Comparison of ENCODE assay signal across 1 cellular context in the genomic region with DNA sequence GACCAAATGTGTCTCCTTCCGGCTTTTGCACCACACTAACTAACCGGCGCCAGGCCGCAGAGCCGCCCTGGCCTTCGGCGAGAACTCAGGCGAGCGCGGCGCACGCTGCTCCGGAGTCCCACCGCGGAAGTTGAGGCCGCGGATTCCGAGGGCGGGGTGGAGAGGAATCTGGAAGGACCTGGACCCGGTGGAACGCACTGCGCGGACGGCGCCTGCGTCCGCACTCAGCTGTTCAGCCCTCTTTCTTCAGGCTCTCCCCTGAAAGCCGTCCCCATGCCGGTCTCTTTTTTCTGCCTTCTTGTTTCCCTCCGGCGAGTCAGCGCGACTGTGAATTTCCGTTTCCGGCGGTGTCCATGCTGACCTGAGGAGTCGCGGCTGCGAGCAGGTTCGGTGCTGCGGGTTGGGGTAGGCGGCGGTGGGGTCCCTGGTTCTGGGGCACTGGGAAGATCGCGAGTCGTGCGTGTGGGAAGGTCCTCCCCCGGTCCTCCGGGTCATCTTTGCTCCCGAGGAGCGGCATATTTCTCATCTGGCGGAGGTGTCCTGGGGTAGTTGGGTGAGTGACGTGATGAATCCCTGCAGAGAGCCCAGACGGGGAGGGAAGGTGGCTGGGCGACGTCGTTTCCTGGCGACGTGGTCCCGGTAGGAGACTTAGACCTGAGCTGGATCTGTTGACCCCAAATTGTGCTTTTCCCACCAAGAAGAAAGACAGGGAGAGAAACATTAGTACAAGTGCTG.
TF ChIP-seq lines count a peak whose summit lies in the region.

A gene with protein sequence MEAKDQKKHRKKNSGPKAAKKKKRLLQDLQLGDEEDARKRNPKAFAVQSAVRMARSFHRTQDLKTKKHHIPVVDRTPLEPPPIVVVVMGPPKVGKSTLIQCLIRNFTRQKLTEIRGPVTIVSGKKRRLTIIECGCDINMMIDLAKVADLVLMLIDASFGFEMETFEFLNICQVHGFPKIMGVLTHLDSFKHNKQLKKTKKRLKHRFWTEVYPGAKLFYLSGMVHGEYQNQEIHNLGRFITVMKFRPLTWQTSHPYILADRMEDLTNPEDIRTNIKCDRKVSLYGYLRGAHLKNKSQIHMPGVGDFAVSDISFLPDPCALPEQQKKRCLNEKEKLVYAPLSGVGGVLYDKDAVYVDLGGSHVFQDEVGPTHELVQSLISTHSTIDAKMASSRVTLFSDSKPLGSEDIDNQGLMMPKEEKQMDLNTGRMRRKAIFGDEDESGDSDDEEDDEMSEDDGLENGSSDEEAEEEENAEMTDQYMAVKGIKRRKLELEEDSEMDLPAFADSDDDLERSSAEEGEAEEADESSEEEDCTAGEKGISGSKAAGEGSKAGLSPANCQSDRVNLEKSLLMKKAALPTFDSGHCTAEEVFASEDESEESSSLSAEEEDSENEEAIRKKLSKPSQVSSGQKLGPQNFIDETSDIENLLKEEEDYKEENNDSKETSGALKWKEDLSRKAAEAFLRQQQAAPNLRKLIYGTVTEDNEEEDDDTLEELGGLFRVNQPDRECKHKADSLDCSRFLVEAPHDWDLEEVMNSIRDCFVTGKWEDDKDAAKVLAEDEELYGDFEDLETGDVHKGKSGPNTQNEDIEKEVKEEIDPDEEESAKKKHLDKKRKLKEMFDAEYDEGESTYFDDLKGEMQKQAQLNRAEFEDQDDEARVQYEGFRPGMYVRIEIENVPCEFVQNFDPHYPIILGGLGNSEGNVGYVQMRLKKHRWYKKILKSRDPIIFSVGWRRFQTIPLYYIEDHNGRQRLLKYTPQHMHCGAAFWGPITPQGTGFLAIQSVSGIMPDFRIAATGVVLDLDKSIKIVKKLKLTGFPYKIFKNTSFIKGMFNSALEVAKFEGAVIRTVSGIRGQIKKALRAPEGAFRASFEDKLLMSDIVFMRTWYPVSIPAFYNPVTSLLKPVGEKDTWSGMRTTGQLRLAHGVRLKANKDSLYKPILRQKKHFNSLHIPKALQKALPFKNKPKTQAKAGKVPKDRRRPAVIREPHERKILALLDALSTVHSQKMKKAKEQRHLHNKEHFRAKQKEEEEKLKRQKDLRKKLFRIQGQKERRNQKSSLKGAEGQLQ (plus strand): TSS at position 350 of the 735 bp plus-strand sequence. CDS start 1,600 bp downstream, outside the sequence.

TF ChIP-seq in HepG2, 621 proteins besides CTCF, POLR2A, EP300 and RAD21 (continued from another document and continues in another):
- TF ChIP-seq, protein P1, sequence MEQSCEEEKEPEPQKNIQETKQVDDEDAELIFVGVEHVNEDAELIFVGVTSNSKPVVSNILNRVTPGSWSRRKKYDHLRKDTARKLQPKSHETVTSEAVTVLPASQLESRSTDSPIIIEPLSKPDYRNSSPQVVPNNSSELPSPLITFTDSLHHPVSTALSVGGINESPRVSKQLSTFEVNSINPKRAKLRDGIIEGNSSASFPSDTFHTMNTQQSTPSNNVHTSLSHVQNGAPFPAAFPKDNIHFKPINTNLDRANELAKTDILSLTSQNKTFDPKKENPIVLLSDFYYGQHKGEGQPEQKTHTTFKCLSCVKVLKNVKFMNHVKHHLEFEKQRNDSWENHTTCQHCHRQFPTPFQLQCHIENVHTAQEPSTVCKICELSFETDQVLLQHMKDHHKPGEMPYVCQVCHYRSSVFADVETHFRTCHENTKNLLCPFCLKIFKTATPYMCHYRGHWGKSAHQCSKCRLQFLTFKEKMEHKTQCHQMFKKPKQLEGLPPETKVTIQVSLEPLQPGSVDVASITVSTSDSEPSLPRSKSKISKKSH (CRISPR knock-in tag; IDR thresholded peaks at IDR 0.05; ENCODE audit: borderline replicate concordance) = peak; percentile 91
- TF ChIP-seq ZNF749 (CRISPR knock-in tag; IDR thresholded peaks at IDR 0.05; ENCODE audit: borderline replicate concordance) (0 out of 2 replicates have a peak, but pooled peaks have one; percentile 0), MED13 (CRISPR knock-in tag; IDR thresholded peaks at IDR 0.05) (peak; percentile 76), REL (CRISPR knock-in tag; conservative IDR thresholded peaks at IDR 0.05) (peak; percentile 85), TP53 (CRISPR knock-in tag; conservative IDR thresholded peaks at IDR 0.05) (peak; percentile 45; the same call in 1 of the 2 replicates), NR2F1 (CRISPR knock-in tag; IDR thresholded peaks at IDR 0.05) (0 out of 4 replicates have a peak, but pooled peaks of 1 of the 2 experiments have one; percentile 6), HOXD1 (CRISPR knock-in tag; IDR thresholded peaks at IDR 0.05) (0 out of 2 replicates have a peak, but pooled peaks have one; percentile 85), RARG (CRISPR knock-in tag; IDR thresholded peaks at IDR 0.05; ENCODE audit: low read depth) (peak; percentile 90; the same call in 1 of the 2 replicates), ISX (CRISPR knock-in tag; conservative IDR thresholded peaks at IDR 0.05) (0 out of 2 replicates have a peak, but pooled peaks have one; percentile 54), PTBP1 (IDR thresholded peaks at IDR 0.05; ENCODE audit: low read depth, low read length, poor library complexity, severe bottlenecking) (peak; percentile 88), ZBTB1 (CRISPR knock-in tag; IDR thresholded peaks at IDR 0.05; ENCODE audit: borderline replicate concordance) (no peak), CREM (IDR thresholded peaks at IDR 0.05) (peak; percentile 90), CREM (CRISPR knock-in tag; IDR thresholded peaks at IDR 0.05) (no peak), HDAC6 (IDR thresholded peaks at IDR 0.05; ENCODE audit: low read depth, low read length) (no peak), JDP2 (CRISPR knock-in tag; IDR thresholded peaks at IDR 0.05; ENCODE audit: borderline replicate concordance) (peak; percentile 44; the same call in 1 of the 2 replicates), SMAD1 (CRISPR knock-in tag; IDR thresholded peaks at IDR 0.05; ENCODE audit: borderline replicate concordance, low read depth) (peak; percentile 92), HIVEP1 (CRISPR knock-in tag; IDR thresholded peaks at IDR 0.05) (peak; percentile 93), PITX1 (CRISPR knock-in tag; IDR thresholded peaks at IDR 0.05) (peak; percentile 88), JUN (CRISPR knock-in tag; IDR thresholded peaks at IDR 0.05) (peak; percentile 83), AGO2 (optimal IDR thresholded peaks at IDR 0.05; ENCODE audit: low read depth, low read length) (peak; percentile 42), ZNF282 (IDR thresholded peaks at IDR 0.05; ENCODE audit: partially characterized antibody) (no peak), TOPORS (CRISPR knock-in tag; IDR thresholded peaks at IDR 0.05) (peak; percentile 95), ZNF317 (CRISPR knock-in tag; IDR thresholded peaks at IDR 0.05) (peak; percentile 84), MIXL1 (CRISPR knock-in tag; IDR thresholded peaks at IDR 0.05) (peak; percentile 92), ZNF30 (CRISPR knock-in tag; IDR thresholded peaks at IDR 0.05) (no peak), KLF13 (CRISPR knock-in tag; IDR thresholded peaks at IDR 0.05) (peak; percentile 72; the same call in 1 of the 2 replicates), ZNF552 (CRISPR knock-in tag; IDR thresholded peaks at IDR 0.05; ENCODE audit: borderline replicate concordance) (peak; percentile 96; the same call in 1 of the 2 replicates), SMYD3 (CRISPR knock-in tag; IDR thresholded peaks at IDR 0.05) (peak; percentile 80; the same call in 1 of the 2 replicates), ZFP41 (CRISPR knock-in tag; IDR thresholded peaks at IDR 0.05; ENCODE audit: borderline replicate concordance) (peak; percentile 56; the same call in 1 of the 2 replicates), CENPT (CRISPR knock-in tag; IDR thresholded peaks at IDR 0.05; ENCODE audit: low read depth) (no peak), FLYWCH1 (CRISPR knock-in tag; IDR thresholded peaks at IDR 0.05) (peak; percentile 96; the same call in 1 of the 2 replicates), ELF3 (CRISPR knock-in tag; IDR thresholded peaks at IDR 0.05) (peak; percentile 87; the same call in 1 of the 2 replicates), ZFP1 (CRISPR knock-in tag; IDR thresholded peaks at IDR 0.05) (no peak), EHMT2 (IDR thresholded peaks at IDR 0.05; ENCODE audit: borderline replicate concordance, low read depth, low read length) (peak; percentile 82; the same call in 1 of the 2 replicates), PHB2 (IDR thresholded peaks at IDR 0.05; ENCODE audit: partially characterized antibody) (no peak), NFKB2 (CRISPR knock-in tag; IDR thresholded peaks at IDR 0.05; ENCODE audit: borderline replicate concordance) (peak; percentile 92; the same call in 1 of the 2 replicates)
- TF ChIP-seq, protein P2, sequence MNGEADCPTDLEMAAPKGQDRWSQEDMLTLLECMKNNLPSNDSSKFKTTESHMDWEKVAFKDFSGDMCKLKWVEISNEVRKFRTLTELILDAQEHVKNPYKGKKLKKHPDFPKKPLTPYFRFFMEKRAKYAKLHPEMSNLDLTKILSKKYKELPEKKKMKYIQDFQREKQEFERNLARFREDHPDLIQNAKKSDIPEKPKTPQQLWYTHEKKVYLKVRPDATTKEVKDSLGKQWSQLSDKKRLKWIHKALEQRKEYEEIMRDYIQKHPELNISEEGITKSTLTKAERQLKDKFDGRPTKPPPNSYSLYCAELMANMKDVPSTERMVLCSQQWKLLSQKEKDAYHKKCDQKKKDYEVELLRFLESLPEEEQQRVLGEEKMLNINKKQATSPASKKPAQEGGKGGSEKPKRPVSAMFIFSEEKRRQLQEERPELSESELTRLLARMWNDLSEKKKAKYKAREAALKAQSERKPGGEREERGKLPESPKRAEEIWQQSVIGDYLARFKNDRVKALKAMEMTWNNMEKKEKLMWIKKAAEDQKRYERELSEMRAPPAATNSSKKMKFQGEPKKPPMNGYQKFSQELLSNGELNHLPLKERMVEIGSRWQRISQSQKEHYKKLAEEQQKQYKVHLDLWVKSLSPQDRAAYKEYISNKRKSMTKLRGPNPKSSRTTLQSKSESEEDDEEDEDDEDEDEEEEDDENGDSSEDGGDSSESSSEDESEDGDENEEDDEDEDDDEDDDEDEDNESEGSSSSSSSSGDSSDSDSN (CRISPR knock-in tag; IDR thresholded peaks at IDR 0.05) = peak; percentile 93
- TF ChIP-seq, protein P3, sequence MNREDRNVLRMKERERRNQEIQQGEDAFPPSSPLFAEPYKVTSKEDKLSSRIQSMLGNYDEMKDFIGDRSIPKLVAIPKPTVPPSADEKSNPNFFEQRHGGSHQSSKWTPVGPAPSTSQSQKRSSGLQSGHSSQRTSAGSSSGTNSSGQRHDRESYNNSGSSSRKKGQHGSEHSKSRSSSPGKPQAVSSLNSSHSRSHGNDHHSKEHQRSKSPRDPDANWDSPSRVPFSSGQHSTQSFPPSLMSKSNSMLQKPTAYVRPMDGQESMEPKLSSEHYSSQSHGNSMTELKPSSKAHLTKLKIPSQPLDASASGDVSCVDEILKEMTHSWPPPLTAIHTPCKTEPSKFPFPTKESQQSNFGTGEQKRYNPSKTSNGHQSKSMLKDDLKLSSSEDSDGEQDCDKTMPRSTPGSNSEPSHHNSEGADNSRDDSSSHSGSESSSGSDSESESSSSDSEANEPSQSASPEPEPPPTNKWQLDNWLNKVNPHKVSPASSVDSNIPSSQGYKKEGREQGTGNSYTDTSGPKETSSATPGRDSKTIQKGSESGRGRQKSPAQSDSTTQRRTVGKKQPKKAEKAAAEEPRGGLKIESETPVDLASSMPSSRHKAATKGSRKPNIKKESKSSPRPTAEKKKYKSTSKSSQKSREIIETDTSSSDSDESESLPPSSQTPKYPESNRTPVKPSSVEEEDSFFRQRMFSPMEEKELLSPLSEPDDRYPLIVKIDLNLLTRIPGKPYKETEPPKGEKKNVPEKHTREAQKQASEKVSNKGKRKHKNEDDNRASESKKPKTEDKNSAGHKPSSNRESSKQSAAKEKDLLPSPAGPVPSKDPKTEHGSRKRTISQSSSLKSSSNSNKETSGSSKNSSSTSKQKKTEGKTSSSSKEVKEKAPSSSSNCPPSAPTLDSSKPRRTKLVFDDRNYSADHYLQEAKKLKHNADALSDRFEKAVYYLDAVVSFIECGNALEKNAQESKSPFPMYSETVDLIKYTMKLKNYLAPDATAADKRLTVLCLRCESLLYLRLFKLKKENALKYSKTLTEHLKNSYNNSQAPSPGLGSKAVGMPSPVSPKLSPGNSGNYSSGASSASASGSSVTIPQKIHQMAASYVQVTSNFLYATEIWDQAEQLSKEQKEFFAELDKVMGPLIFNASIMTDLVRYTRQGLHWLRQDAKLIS (CRISPR knock-in tag; IDR thresholded peaks at IDR 0.05) = 0 out of 2 replicates have a peak, but pooled peaks have one; percentile 39
- TF ChIP-seq, protein P4, sequence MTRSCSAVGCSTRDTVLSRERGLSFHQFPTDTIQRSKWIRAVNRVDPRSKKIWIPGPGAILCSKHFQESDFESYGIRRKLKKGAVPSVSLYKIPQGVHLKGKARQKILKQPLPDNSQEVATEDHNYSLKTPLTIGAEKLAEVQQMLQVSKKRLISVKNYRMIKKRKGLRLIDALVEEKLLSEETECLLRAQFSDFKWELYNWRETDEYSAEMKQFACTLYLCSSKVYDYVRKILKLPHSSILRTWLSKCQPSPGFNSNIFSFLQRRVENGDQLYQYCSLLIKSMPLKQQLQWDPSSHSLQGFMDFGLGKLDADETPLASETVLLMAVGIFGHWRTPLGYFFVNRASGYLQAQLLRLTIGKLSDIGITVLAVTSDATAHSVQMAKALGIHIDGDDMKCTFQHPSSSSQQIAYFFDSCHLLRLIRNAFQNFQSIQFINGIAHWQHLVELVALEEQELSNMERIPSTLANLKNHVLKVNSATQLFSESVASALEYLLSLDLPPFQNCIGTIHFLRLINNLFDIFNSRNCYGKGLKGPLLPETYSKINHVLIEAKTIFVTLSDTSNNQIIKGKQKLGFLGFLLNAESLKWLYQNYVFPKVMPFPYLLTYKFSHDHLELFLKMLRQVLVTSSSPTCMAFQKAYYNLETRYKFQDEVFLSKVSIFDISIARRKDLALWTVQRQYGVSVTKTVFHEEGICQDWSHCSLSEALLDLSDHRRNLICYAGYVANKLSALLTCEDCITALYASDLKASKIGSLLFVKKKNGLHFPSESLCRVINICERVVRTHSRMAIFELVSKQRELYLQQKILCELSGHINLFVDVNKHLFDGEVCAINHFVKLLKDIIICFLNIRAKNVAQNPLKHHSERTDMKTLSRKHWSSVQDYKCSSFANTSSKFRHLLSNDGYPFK (CRISPR knock-in tag; IDR thresholded peaks at IDR 0.05; ENCODE audit: borderline replicate concordance) = peak; percentile 86
- TF ChIP-seq, protein P5, sequence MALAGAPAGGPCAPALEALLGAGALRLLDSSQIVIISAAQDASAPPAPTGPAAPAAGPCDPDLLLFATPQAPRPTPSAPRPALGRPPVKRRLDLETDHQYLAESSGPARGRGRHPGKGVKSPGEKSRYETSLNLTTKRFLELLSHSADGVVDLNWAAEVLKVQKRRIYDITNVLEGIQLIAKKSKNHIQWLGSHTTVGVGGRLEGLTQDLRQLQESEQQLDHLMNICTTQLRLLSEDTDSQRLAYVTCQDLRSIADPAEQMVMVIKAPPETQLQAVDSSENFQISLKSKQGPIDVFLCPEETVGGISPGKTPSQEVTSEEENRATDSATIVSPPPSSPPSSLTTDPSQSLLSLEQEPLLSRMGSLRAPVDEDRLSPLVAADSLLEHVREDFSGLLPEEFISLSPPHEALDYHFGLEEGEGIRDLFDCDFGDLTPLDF (CRISPR knock-in tag; IDR thresholded peaks at IDR 0.05) = peak; percentile 52; the same call in 1 of the 2 replicates
